In the genomic region with DNA sequence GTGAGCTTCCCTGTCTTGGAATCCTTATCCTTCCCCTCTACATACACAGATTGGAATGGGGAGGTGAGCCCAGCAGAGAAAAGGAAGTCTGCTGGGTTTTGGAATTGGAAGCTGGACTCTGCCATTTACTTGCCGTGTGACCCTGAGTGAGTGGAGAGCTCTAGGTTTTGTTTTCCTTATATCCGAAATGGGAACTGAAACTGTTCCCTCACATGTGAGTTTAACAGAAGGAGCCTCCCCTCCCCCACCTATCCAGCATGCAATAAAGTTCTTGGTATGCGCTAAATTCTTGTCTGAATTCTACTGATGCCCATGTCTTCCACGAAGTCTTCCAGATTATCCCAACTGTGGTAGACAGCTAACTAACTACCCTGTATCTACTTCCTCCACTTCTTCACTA, we compare ENCODE assay signal across 1 cellular context.
TF ChIP-seq lines count a peak whose summit lies in the region.

No MANE protein-coding gene starts in this region.

TF ChIP-seq in SK-N-SH, 30 proteins besides CTCF, POLR2A, EP300 and RAD21 (continued from another document):
- TF ChIP-seq IRF3 (IDR thresholded peaks at IDR 0.05; ENCODE audit: low read depth, low read length) (no peak), MEF2A (IDR thresholded peaks at IDR 0.05; ENCODE audit: borderline replicate concordance, low read depth) (no peak), POLR2AphosphoS5 (IDR thresholded peaks at IDR 0.05; ENCODE audit: low read depth, low read length) (no peak), TEAD4 (IDR thresholded peaks at IDR 0.05; ENCODE audit: borderline replicate concordance, insufficient read depth) (no peak), MAX (IDR thresholded peaks at IDR 0.05; ENCODE audit: low read depth) (no peak), TAF1 (IDR thresholded peaks at IDR 0.05; ENCODE audit: borderline replicate concordance, low read depth, low read length) (no peak)
